ENCODE assay signal across 9 cellular contexts in genomic region chr4:140373328-140374129, GRCh38. TPM values are rescaled to one million over a fixed set of nuclear protein-coding genes. Genes with fewer than 3 reads are reported as not detected.
A peak's percentile ranks its signal among the peaks of the same experiment; 100 is the strongest.
DNase-seq lines count a peak whose midpoint lies in the region; ATAC-seq, FAIRE-seq and TF ChIP-seq lines count a peak whose summit lies in the region.
"Had no signal": no experiment of that assay in that cellular context is flagged by ENCODE, and none has a peak within 500 bp of the region (broad histone marks: within the 10 kb centered on the region; RNA-seq: fewer than 3 reads in every experiment).

Gene SCOC (plus strand): TSS chr4:140373646. CDS start chr4:140379171, 5,525 bp downstream.

- intact Hi-C loops in kidney (cut with DNase I), result no loop called here

- H3K4me3 Mint-ChIP-seq in chondrocyte (ENCODE audit: unreplicated experiment), result no peak within 1 kb of the TSS
- H3K4me3 Mint-ChIP-seq: dendritic cell treated with granulocyte-macrophage colony-stimulating factor and Interleukin-4, amounts not matched to agents 40 ng/mL and 50 ng/mL, for 4 days had no signal

- H3K36me3 Mint-ChIP-seq in chondrocyte (ENCODE audit: low read depth), result no peaks in the 10 kb centered on the region

- TF ChIP-seq CTCF in AG09319 (IDR thresholded peaks at IDR 0.05; ENCODE audit: low read depth, low read length), result no peak
- peak; percentile 13 for TF ChIP-seq CTCF in chondrocyte (IDR thresholded peaks at IDR 0.05)
- TF ChIP-seq CTCF in kidney (IDR thresholded peaks at IDR 0.05; ENCODE audit: borderline replicate concordance, extremely low read depth, insufficient read depth), result no peak

- peak; percentile 97 for DNase-seq in AG09319 (ENCODE audit: extremely low read depth, low read depth)
- DNase-seq in NCI-H446 treated with DMSO at 0.1 percent for 48 hours (lab: John Stamatoyannopoulos, UW), result peak; percentile 98
- DNase-seq in activated CD4-positive, alpha-beta T cell treated with anti-CD3 and anti-CD28 coated beads for 24 hours (ENCODE audit: low read depth in 2 of 2), result peak; percentile 92 to 95
- DNase-seq in chondrocyte (ENCODE audit: low spot score), result peak; percentile 99
- peak; percentile 99 for DNase-seq in kidney
- DNase-seq in stimulated activated CD4-positive, alpha-beta T cell treated with anti-CD3 and anti-CD28 coated beads, Interleukin-15, amount 100 ng/mL, for 24 hours, result peak; percentile 98

- no peaks in the 10 kb centered on the region for H3K36me3 ChIP-seq in kidney (ENCODE audit: control insufficient read depth in 1 of 2, insufficient read depth in 2 of 2, low read length in 2 of 2)

- ATAC-seq in GM19035 (IDR thresholded peaks at IDR 0.05; ENCODE audit: unreplicated experiment) (peak; percentile 96), HG03354 (IDR thresholded peaks at IDR 0.05; ENCODE audit: poor library complexity, severe bottlenecking, unreplicated experiment) (peak; percentile 97)

- H3K4me3 ChIP-seq in kidney (ENCODE audit: low read length in 2 of 2), result peak within 1 kb of the TSS; percentile 80 to 95

- H3K27me3 Mint-ChIP-seq in chondrocyte (ENCODE audit: low read depth), result no peaks in the 10 kb centered on the region
- H3K27me3 Mint-ChIP-seq: dendritic cell treated with granulocyte-macrophage colony-stimulating factor and Interleukin-4, amounts not matched to agents 40 ng/mL and 50 ng/mL, for 4 days had no signal

- peak within 1 kb of the TSS; percentile 77 to 87 for H3K27ac ChIP-seq in kidney (ENCODE audit: low read depth in 2 of 2, low read length in 2 of 2)

- H3K4me1 Mint-ChIP-seq in chondrocyte (ENCODE audit: low read depth), result peaks cover 37% of the 10 kb centered on the region

- H3K9ac ChIP-seq in kidney (ENCODE audit: low read length in 2 of 2), result peak within 1 kb of the TSS; percentile 55 to 86

- H3K27ac Mint-ChIP-seq in chondrocyte (ENCODE audit: unreplicated experiment), result peak within 1 kb of the TSS; percentile 92
- H3K27ac Mint-ChIP-seq: dendritic cell treated with granulocyte-macrophage colony-stimulating factor and Interleukin-4, amounts not matched to agents 40 ng/mL and 50 ng/mL, for 4 days had no signal

- H3K9me3 Mint-ChIP-seq in chondrocyte (ENCODE audit: low read depth), result no peaks in the 10 kb centered on the region
- H3K9me3 Mint-ChIP-seq: dendritic cell treated with granulocyte-macrophage colony-stimulating factor and Interleukin-4, amounts not matched to agents 40 ng/mL and 50 ng/mL, for 4 days had no signal

- peak; percentile 99 for FAIRE-seq in kidney (lab: Jason Lieb, UNC)

- H3K4me1 ChIP-seq in kidney (ENCODE audit: control insufficient read depth in 1 of 2, insufficient read depth in 1 of 2, low read depth in 1 of 2, low read length in 2 of 2), result peaks cover 7% of the 10 kb centered on the region in 2 donors

- no peaks in the 10 kb centered on the region for H3K9me3 ChIP-seq in kidney (ENCODE audit: control insufficient read depth in 1 of 2, low read length in 2 of 2)

RNA-seq across cellular contexts. Expression of gene SCOC, which starts in this region (rescaled TPM):
- 55.0 to 63.8 TPM (median 56.0 TPM) in 3 replicates for total RNA-seq in chondrocyte
- 74.1 TPM for total RNA-seq in kidney
- 99.4 TPM for polyA plus RNA-seq in kidney (ENCODE audit: insufficient read depth, low read depth, low replicate concordance)

Comparison
In these comparisons a context has a peak if more than half of its experiments do, and no peak if none do; other contexts are left out.
1. Peak in every context shown above with its lines: DNase-seq, ATAC-seq, H3K4me3 ChIP-seq and H3K27ac ChIP-seq.